ENCODE assay signal across 18 cellular contexts in genomic region chr20:8147476-8147875, GRCh38. TPM values are rescaled to one million over a fixed set of nuclear protein-coding genes. Genes with fewer than 3 reads are reported as not detected.
DNase-seq lines count a peak whose midpoint lies in the region; ATAC-seq, FAIRE-seq and TF ChIP-seq lines count a peak whose summit lies in the region.
"Had no signal": no experiment of that assay in that cellular context is flagged by ENCODE, and none has a peak within 500 bp of the region (broad histone marks: within the 10 kb centered on the region; RNA-seq: fewer than 3 reads in every experiment).

No MANE protein-coding gene starts in this region.

- no peaks in the 10 kb centered on the region for H3K27me3 Mint-ChIP-seq in natural killer cell (ENCODE audit: low read depth in 2 of 2)
- H3K27me3 Mint-ChIP-seq in natural killer cell treated with Interleukin-12 subunit alpha and Interleukin-12 subunit beta and Interleukin-15 and Interleukin-18, amount 100 ng/mL, for 72 hours: no peaks in the 10 kb centered on the region

- no peaks in the 10 kb centered on the region for H3K9me3 Mint-ChIP-seq in natural killer cell
- peaks cover 3% of the 10 kb centered on the region for H3K9me3 Mint-ChIP-seq in natural killer cell treated with Interleukin-12 subunit alpha and Interleukin-12 subunit beta and Interleukin-15 and Interleukin-18, amount 100 ng/mL, for 72 hours
- H3K9me3 Mint-ChIP-seq: CD4-positive, alpha-beta memory T cell; HFFc6 had no signal

- H3K27me3 ChIP-seq in endothelial cell of umbilical vein (ENCODE audit: control insufficient read depth in 2 of 2, insufficient read depth in 2 of 2, low read length in 2 of 2) (no peaks in the 10 kb centered on the region), mesendoderm (ENCODE audit: insufficient read depth, low read length, poor library complexity) (no peaks in the 10 kb centered on the region)

- H3K9ac ChIP-seq in endothelial cell of umbilical vein (replicated peaks; ENCODE audit: extremely low read depth, insufficient read depth, low read length) (peak overlapping the region; percentile 67), mesendoderm (ENCODE audit: low read length) (no peak overlapping the region)

- H3K27ac Mint-ChIP-seq in natural killer cell: peak overlapping the region; percentile 18 to 47
- H3K27ac Mint-ChIP-seq in natural killer cell treated with Interleukin-12 subunit alpha and Interleukin-12 subunit beta and Interleukin-15 and Interleukin-18, amount 100 ng/mL, for 72 hours: peak overlapping the region in 1 of 2 donors; percentile 6
- H3K27ac Mint-ChIP-seq: HFFc6 had no signal

- ATAC-seq in natural killer cell (no peak), HG03025 (IDR thresholded peaks at IDR 0.05; ENCODE audit: low FRiP score, unreplicated experiment) (no peak)
- ATAC-seq in natural killer cell treated with Interleukin-12 subunit alpha and Interleukin-12 subunit beta and Interleukin-15 and Interleukin-18, amount 100 ng/mL, for 72 hours: no peak

- H3K79me1 ChIP-seq in mesendoderm (ENCODE audit: low read length): no peaks in the 10 kb centered on the region

- H2AFZ ChIP-seq in endothelial cell of umbilical vein (ENCODE audit: low read depth, low read length): no peak overlapping the region

- H3K4me3 Mint-ChIP-seq in natural killer cell: peak overlapping the region; percentile 10
- H3K4me3 Mint-ChIP-seq in natural killer cell treated with Interleukin-12 subunit alpha and Interleukin-12 subunit beta and Interleukin-15 and Interleukin-18, amount 100 ng/mL, for 72 hours: no peak overlapping the region
- H3K4me3 Mint-ChIP-seq: HFFc6 had no signal

- peak overlapping the region; percentile 87 for H3K27ac ChIP-seq in endothelial cell of umbilical vein (ENCODE audit: insufficient read depth, low read depth, low read length)
- H3K27ac ChIP-seq in mesendoderm (ENCODE audit: low read depth, low read length): no peak overlapping the region
- H3K27ac ChIP-seq: C4-2B had no signal

- H2AK5ac ChIP-seq in mesendoderm (ENCODE audit: low read length): no peak overlapping the region

- no peak overlapping the region for H3K4ac ChIP-seq in mesendoderm (ENCODE audit: low read depth, low read length)

- H3K4me1 ChIP-seq in endothelial cell of umbilical vein (ENCODE audit: control insufficient read depth, extremely low read depth, insufficient read depth, low read length): peaks cover 82% of the 10 kb centered on the region
- peaks cover 4% of the 10 kb centered on the region for H3K4me1 ChIP-seq in mesendoderm (ENCODE audit: control insufficient read depth, low read depth, low read length)

- no peak overlapping the region for H3K56ac ChIP-seq in mesendoderm (ENCODE audit: low read length)

- no peak overlapping the region for H2BK15ac ChIP-seq in mesendoderm (replicated peaks; ENCODE audit: low read depth)

- H3K4me2 ChIP-seq in endothelial cell of umbilical vein (ENCODE audit: insufficient read depth, low read length) (peak overlapping the region; percentile 93), mesendoderm (ENCODE audit: low read length) (no peak overlapping the region)

- H3K9me3 ChIP-seq in endothelial cell of umbilical vein (replicated peaks; ENCODE audit: control insufficient read depth, insufficient read depth, low read length): no peaks in the 10 kb centered on the region

- TF ChIP-seq CTCF in natural killer cell (IDR thresholded peaks at IDR 0.05) (no peak), endothelial cell of umbilical vein (IDR thresholded peaks at IDR 0.05; ENCODE audit: extremely low read depth in 1 of 2, insufficient read depth in 1 of 2, low read depth in 1 of 2, low read length in 2 of 2) (no peak)

- H4K5ac ChIP-seq in mesendoderm (ENCODE audit: low read length): no peak overlapping the region

- H2BK120ac ChIP-seq in mesendoderm (ENCODE audit: low read depth, low read length): no peak overlapping the region

- H4K8ac ChIP-seq in mesendoderm (ENCODE audit: low read depth, low read length): no peak overlapping the region

- H3K79me2 ChIP-seq in endothelial cell of umbilical vein (ENCODE audit: control insufficient read depth, insufficient read depth, low read length) (peaks cover 5% of the 10 kb centered on the region), mesendoderm (ENCODE audit: control insufficient read depth, insufficient read depth, low read length) (no peaks in the 10 kb centered on the region)

- no peaks in the 10 kb centered on the region for H4K20me1 ChIP-seq in endothelial cell of umbilical vein (replicated peaks; ENCODE audit: control insufficient read depth, extremely low read depth, insufficient read depth, low read length)

- dilution Hi-C loops in endothelial cell of umbilical vein (cut with MboI; ENCODE audit: extremely low pct_ligation_motif_present, low sequenced_read_pairs): no loop called here

- POLR2A ChIA-PET in endothelial cell of umbilical vein (lab: Charles Lee): no interaction called here

- H3K18ac ChIP-seq in mesendoderm (ENCODE audit: low read length): peak overlapping the region; percentile 30

- H3K4me3 ChIP-seq in endothelial cell of umbilical vein (replicated peaks in 1 of 3; ENCODE audit: insufficient read depth in 1 of 3, low read depth in 1 of 3, low read length in 3 of 3): peak overlapping the region in 1 of 3 experiments; percentile 38
- no peak overlapping the region for H3K4me3 ChIP-seq in mesendoderm (ENCODE audit: low read length)

- no peaks in the 10 kb centered on the region for H3K36me3 Mint-ChIP-seq in natural killer cell
- no peaks in the 10 kb centered on the region for H3K36me3 Mint-ChIP-seq in natural killer cell treated with Interleukin-12 subunit alpha and Interleukin-12 subunit beta and Interleukin-15 and Interleukin-18, amount 100 ng/mL, for 72 hours
- H3K36me3 Mint-ChIP-seq: CD4-positive, alpha-beta memory T cell had no signal

- FAIRE-seq in endothelial cell of umbilical vein (lab: Jason Lieb, UNC): peak; percentile 92
- FAIRE-seq: GM12892, GM19239, HTR-8/SVneo had no signal

- H3K36me3 ChIP-seq in endothelial cell of umbilical vein (ENCODE audit: control insufficient read depth in 2 of 2, extremely low read depth in 1 of 2, insufficient read depth in 2 of 2, low read length in 2 of 2) (no peaks in the 10 kb centered on the region), mesendoderm (ENCODE audit: control insufficient read depth, insufficient read depth, low read length) (no peaks in the 10 kb centered on the region)

- DNase-seq in natural killer cell (no peak), endothelial cell of umbilical vein (ENCODE audit: low read depth, low spot score) (peak; percentile 78), mesendoderm (no peak), SW480 (ENCODE audit: low spot score) (no peak), NCI-H2171 (lab: John Stamatoyannopoulos, UW) (no peak)
- no peak for DNase-seq in natural killer cell treated with Interleukin-12 subunit alpha and Interleukin-12 subunit beta and Interleukin-15 and Interleukin-18, amount 100 ng/mL, for 72 hours (ENCODE audit: low spot score)
- DNase-seq: 8988T; ACHN; CD4-positive, alpha-beta memory T cell; DMS79; GDM1; HCEC 1CT; HFFc6 had no signal

- no TSS peak for BruUV-seq in endothelial cell of umbilical vein (replicated peaks; lab: Mats Ljungman, UMichigan)

- no CpG with 5 or more reads among the region's 3 CpGs for WGBS in mesendoderm (ENCODE audit: extremely low coverage, insufficient coverage, low lambda C conversion rate)

- intact Hi-C loops in natural killer cell (cut with micrococcal nuclease): no loop called here
- intact Hi-C loops in endothelial cell of umbilical vein (cut with micrococcal nuclease): loop anchor here (1.0 to 5.0 kb wide), 3 partner anchors 52 to 240 kb away; no protein-coding TSS in a partner anchor

- TF ChIP-seq POLR2A in endothelial cell of umbilical vein (IDR thresholded peaks at IDR 0.05; ENCODE audit: low read depth, low read length): peak; percentile 68

- no peak overlapping the region for H2BK5ac ChIP-seq in mesendoderm (ENCODE audit: low read length)

- no peaks in the 10 kb centered on the region for H3K9me1 ChIP-seq in endothelial cell of umbilical vein (replicated peaks; ENCODE audit: control insufficient read depth, extremely low read depth, insufficient read depth, low read length)

- CTCF ChIA-PET in endothelial cell of umbilical vein (lab: Charles Lee): interaction anchor here (0.7 to 2.7 kb wide), 11 partner anchors 10 to 575 kb away, joined by 3 to 11 read pairs (median 4); partner anchors contain the start of gene PLCB1

- no peak overlapping the region for H3K23ac ChIP-seq in mesendoderm (ENCODE audit: low read length)

- H3K4me1 Mint-ChIP-seq in natural killer cell: peaks cover 76 to 80% of the 10 kb centered on the region in 2 donors
- H3K4me1 Mint-ChIP-seq in natural killer cell treated with Interleukin-12 subunit alpha and Interleukin-12 subunit beta and Interleukin-15 and Interleukin-18, amount 100 ng/mL, for 72 hours (ENCODE audit: low read depth in 2 of 2): peaks cover 42 to 54% of the 10 kb centered on the region in 2 donors

TF ChIP-seq in endothelial cell of umbilical vein, 7 proteins besides CTCF, POLR2A, EP300 and RAD21 (continues in another document):
- TF ChIP-seq MAX (IDR thresholded peaks at IDR 0.05; ENCODE audit: insufficient read depth, insufficient read length) (no peak), GATA2 (IDR thresholded peaks at IDR 0.05; ENCODE audit: insufficient read depth, insufficient read length, low read depth, low read length) (peak; percentile 94), POLR2AphosphoS5 (IDR thresholded peaks at IDR 0.05; ENCODE audit: insufficient read depth, low read depth, low read length) (peak; percentile 73), JUN (IDR thresholded peaks at IDR 0.05; ENCODE audit: borderline replicate concordance, insufficient read depth, insufficient read length, low read depth) (peak; percentile 11), EZH2 (IDR thresholded peaks at IDR 0.05; ENCODE audit: borderline replicate concordance, low read depth, low read length, severe bottlenecking) (no peak), MYC (IDR thresholded peaks at IDR 0.05; ENCODE audit: low read depth, low read length) (no peak)

RNA-seq across cellular contexts. Expression of gene PLCB1, which starts 15.4 kb away (rescaled TPM):
- 10 to 100 TPM; 48.7 to 66.2 (median 57.7) TPM for total RNA-seq in natural killer cell
- total RNA-seq in natural killer cell treated with Interleukin-12 subunit alpha and Interleukin-12 subunit beta and Interleukin-15 and Interleukin-18, amount 100 ng/mL, for 72 hours: 10 to 100 TPM; 12.3 to 13.4 TPM
- 38.6 and 53.4 TPM in 2 replicates for total RNA-seq in endothelial cell of umbilical vein
- 5.7 and 10.2 TPM in 2 replicates for polyA plus RNA-seq in endothelial cell of umbilical vein
- 11.0 and 11.4 TPM in 2 replicates for polyA plus RNA-seq in endothelial cell of umbilical vein (2011; cell fraction: cytosol; rRNA removed)
- 24.3 and 27.6 TPM in 2 replicates for polyA plus RNA-seq in endothelial cell of umbilical vein (2011; cell fraction: nucleus; rRNA removed)
- 13.4 and 15.1 TPM in 2 replicates for polyA plus RNA-seq in endothelial cell of umbilical vein (2012)
- 50.0 and 58.0 TPM in 2 replicates for polyA minus RNA-seq in endothelial cell of umbilical vein
- 0.61 TPM for polyA minus RNA-seq in endothelial cell of umbilical vein (2011; cell fraction: cytosol; rRNA and poly(A)+ RNA removed)
- 229 and 237 TPM in 2 replicates for polyA minus RNA-seq in endothelial cell of umbilical vein (2011; cell fraction: nucleus; rRNA and poly(A)+ RNA removed)
- polyA plus RNA-seq in mesendoderm (2013, experiment 1 of 2): 4.6 TPM
- 5.1 TPM for polyA plus RNA-seq in mesendoderm (2013, experiment 2 of 2)
